1 cellular context compared by ENCODE assay signal in the genomic region with DNA sequence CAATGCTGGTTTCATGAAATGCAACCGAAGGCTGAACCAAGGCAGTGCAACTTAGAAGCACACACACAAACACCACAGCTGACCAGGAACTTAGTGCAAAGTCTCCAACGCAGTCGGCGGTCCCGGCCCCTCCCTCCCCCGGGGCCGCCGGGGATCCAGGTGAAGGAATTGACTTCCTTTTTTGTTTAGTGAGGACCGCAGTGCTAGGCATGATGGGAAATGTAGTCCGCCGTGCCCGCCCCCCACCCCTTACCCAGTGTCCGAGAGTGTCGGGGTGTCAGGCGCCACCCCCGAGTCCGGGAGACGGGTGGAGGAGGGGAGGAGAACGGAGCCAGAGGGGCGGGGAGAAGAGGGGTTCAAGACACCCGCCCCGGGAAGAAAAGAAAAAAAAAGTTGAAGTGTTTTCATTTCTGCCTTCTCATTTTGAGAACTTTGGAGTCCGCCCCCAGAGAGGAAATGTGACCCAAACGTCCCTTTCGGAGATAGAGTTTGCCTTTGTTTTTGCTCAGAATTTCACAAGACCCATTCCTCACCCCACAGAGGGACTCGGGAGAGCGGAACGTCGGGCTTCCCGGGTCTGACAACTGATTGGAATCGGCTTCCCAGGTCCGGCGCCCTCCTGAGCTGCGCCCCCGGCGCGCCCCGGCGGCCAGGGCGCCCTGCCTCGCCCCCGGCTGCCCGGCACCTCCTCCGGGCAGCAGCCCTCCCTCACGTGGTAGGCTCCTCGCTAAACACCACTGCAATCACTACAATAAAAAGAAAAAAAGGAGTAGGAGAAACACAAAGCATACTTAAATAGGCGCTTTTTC.
TF ChIP-seq lines count a peak whose summit lies in the region.

No MANE protein-coding gene starts in this region.

TF ChIP-seq in GM12878, 131 proteins besides CTCF, POLR2A, EP300 and RAD21 (continued from another document):
- TF ChIP-seq, protein P1, sequence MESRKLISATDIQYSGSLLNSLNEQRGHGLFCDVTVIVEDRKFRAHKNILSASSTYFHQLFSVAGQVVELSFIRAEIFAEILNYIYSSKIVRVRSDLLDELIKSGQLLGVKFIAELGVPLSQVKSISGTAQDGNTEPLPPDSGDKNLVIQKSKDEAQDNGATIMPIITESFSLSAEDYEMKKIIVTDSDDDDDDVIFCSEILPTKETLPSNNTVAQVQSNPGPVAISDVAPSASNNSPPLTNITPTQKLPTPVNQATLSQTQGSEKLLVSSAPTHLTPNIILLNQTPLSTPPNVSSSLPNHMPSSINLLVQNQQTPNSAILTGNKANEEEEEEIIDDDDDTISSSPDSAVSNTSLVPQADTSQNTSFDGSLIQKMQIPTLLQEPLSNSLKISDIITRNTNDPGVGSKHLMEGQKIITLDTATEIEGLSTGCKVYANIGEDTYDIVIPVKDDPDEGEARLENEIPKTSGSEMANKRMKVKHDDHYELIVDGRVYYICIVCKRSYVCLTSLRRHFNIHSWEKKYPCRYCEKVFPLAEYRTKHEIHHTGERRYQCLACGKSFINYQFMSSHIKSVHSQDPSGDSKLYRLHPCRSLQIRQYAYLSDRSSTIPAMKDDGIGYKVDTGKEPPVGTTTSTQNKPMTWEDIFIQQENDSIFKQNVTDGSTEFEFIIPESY (IDR thresholded peaks at IDR 0.05) = no peak
- TF ChIP-seq, protein P2, sequence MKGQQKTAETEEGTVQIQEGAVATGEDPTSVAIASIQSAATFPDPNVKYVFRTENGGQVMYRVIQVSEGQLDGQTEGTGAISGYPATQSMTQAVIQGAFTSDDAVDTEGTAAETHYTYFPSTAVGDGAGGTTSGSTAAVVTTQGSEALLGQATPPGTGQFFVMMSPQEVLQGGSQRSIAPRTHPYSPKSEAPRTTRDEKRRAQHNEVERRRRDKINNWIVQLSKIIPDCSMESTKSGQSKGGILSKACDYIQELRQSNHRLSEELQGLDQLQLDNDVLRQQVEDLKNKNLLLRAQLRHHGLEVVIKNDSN (IDR thresholded peaks at IDR 0.05; ENCODE audit: borderline replicate concordance, extremely low read length, insufficient read depth, low read depth, low read length) = no peak
- no peak for TF ChIP-seq EZH2 (IDR thresholded peaks at IDR 0.05; ENCODE audit: borderline replicate concordance, control insufficient read depth, low read depth, low read length)
- peak; percentile 79; the same call in 1 of the 2 replicates for TF ChIP-seq SPI1 (IDR thresholded peaks at IDR 0.05; ENCODE audit: borderline replicate concordance, insufficient read depth, low read depth, low read length)
- TF ChIP-seq, protein P3, sequence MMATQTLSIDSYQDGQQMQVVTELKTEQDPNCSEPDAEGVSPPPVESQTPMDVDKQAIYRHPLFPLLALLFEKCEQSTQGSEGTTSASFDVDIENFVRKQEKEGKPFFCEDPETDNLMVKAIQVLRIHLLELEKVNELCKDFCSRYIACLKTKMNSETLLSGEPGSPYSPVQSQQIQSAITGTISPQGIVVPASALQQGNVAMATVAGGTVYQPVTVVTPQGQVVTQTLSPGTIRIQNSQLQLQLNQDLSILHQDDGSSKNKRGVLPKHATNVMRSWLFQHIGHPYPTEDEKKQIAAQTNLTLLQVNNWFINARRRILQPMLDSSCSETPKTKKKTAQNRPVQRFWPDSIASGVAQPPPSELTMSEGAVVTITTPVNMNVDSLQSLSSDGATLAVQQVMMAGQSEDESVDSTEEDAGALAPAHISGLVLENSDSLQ (IDR thresholded peaks at IDR 0.05) = no peak
- TF ChIP-seq PAX5 (IDR thresholded peaks at IDR 0.05; ENCODE audit: borderline replicate concordance, low read depth, low read length) = no peak
- TF ChIP-seq MYB (IDR thresholded peaks at IDR 0.05; ENCODE audit: borderline replicate concordance, low read depth, low read length) = no peak
- peak; percentile 81 for TF ChIP-seq HCFC1 (IDR thresholded peaks at IDR 0.05; ENCODE audit: low read length)
- TF ChIP-seq IRF4 (IDR thresholded peaks at IDR 0.05; ENCODE audit: low read depth, low read length) = 0 out of 2 replicates have a peak, but pooled peaks have one; percentile 31
- TF ChIP-seq RB1 (IDR thresholded peaks at IDR 0.05; ENCODE audit: borderline replicate concordance) = 0 out of 2 replicates have a peak, but pooled peaks have one; percentile 10
- TF ChIP-seq GATAD2B (conservative IDR thresholded peaks at IDR 0.05; ENCODE audit: low read depth) = peak; percentile 27; the same call in 1 of the 2 replicates
- peak; percentile 57; the same call in 1 of the 2 replicates for TF ChIP-seq SIN3A (IDR thresholded peaks at IDR 0.05; ENCODE audit: low read depth, low read length)
- no peak for TF ChIP-seq POLR2AphosphoS5 (IDR thresholded peaks at IDR 0.05; ENCODE audit: low read length)
- TF ChIP-seq, protein P4, sequence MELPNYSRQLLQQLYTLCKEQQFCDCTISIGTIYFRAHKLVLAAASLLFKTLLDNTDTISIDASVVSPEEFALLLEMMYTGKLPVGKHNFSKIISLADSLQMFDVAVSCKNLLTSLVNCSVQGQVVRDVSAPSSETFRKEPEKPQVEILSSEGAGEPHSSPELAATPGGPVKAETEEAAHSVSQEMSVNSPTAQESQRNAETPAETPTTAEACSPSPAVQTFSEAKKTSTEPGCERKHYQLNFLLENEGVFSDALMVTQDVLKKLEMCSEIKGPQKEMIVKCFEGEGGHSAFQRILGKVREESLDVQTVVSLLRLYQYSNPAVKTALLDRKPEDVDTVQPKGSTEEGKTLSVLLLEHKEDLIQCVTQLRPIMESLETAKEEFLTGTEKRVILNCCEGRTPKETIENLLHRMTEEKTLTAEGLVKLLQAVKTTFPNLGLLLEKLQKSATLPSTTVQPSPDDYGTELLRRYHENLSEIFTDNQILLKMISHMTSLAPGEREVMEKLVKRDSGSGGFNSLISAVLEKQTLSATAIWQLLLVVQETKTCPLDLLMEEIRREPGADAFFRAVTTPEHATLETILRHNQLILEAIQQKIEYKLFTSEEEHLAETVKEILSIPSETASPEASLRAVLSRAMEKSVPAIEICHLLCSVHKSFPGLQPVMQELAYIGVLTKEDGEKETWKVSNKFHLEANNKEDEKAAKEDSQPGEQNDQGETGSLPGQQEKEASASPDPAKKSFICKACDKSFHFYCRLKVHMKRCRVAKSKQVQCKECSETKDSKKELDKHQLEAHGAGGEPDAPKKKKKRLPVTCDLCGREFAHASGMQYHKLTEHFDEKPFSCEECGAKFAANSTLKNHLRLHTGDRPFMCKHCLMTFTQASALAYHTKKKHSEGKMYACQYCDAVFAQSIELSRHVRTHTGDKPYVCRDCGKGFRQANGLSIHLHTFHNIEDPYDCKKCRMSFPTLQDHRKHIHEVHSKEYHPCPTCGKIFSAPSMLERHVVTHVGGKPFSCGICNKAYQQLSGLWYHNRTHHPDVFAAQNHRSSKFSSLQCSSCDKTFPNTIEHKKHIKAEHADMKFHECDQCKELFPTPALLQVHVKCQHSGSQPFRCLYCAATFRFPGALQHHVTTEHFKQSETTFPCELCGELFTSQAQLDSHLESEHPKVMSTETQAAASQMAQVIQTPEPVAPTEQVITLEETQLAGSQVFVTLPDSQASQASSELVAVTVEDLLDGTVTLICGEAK (IDR thresholded peaks at IDR 0.05; ENCODE audit: borderline replicate concordance) = peak; percentile 45; the same call in 1 of the 2 replicates
- 0 out of 2 replicates have a peak, but pooled peaks have one; percentile 13 for TF ChIP-seq SREBF1 (IDR thresholded peaks at IDR 0.05; ENCODE audit: low read length)
- TF ChIP-seq IKZF1 (conservative IDR thresholded peaks at IDR 0.05) = peak; percentile 80
- TF ChIP-seq RUNX3 (IDR thresholded peaks at IDR 0.05; ENCODE audit: low read length) = peak; percentile 54
- TF ChIP-seq, protein P5, sequence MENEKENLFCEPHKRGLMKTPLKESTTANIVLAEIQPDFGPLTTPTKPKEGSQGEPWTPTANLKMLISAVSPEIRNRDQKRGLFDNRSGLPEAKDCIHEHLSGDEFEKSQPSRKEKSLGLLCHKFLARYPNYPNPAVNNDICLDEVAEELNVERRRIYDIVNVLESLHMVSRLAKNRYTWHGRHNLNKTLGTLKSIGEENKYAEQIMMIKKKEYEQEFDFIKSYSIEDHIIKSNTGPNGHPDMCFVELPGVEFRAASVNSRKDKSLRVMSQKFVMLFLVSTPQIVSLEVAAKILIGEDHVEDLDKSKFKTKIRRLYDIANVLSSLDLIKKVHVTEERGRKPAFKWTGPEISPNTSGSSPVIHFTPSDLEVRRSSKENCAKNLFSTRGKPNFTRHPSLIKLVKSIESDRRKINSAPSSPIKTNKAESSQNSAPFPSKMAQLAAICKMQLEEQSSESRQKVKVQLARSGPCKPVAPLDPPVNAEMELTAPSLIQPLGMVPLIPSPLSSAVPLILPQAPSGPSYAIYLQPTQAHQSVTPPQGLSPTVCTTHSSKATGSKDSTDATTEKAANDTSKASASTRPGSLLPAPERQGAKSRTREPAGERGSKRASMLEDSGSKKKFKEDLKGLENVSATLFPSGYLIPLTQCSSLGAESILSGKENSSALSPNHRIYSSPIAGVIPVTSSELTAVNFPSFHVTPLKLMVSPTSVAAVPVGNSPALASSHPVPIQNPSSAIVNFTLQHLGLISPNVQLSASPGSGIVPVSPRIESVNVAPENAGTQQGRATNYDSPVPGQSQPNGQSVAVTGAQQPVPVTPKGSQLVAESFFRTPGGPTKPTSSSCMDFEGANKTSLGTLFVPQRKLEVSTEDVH (IDR thresholded peaks at IDR 0.05; ENCODE audit: low read depth, partially characterized antibody) = no peak
- TF ChIP-seq RAD51 (IDR thresholded peaks at IDR 0.05) = no peak
- TF ChIP-seq NBN (IDR thresholded peaks at IDR 0.05) = peak; percentile 39; the same call in 1 of the 2 replicates
- TF ChIP-seq YY1 (IDR thresholded peaks at IDR 0.05; ENCODE audit: low read depth, low read length) = peak; percentile 60
- TF ChIP-seq, protein P6, sequence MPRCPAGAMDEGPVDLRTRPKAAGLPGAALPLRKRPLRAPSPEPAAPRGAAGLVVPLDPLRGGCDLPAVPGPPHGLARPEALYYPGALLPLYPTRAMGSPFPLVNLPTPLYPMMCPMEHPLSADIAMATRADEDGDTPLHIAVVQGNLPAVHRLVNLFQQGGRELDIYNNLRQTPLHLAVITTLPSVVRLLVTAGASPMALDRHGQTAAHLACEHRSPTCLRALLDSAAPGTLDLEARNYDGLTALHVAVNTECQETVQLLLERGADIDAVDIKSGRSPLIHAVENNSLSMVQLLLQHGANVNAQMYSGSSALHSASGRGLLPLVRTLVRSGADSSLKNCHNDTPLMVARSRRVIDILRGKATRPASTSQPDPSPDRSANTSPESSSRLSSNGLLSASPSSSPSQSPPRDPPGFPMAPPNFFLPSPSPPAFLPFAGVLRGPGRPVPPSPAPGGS (IDR thresholded peaks at IDR 0.05; ENCODE audit: borderline replicate concordance, insufficient read depth, low read depth, low read length, poor library complexity, severe bottlenecking) = no peak
- peak; percentile 89 for TF ChIP-seq ZNF384 (IDR thresholded peaks at IDR 0.05; ENCODE audit: borderline replicate concordance, low read depth, low read length)
- peak; percentile 27; the same call in 1 of the 2 replicates for TF ChIP-seq DPF2 (IDR thresholded peaks at IDR 0.05)
- 0 out of 2 replicates have a peak, but pooled peaks have one; percentile 28 for TF ChIP-seq SMARCA5 (IDR thresholded peaks at IDR 0.05)
- peak; percentile 41; the same call in 1 of the 2 replicates for TF ChIP-seq MTA2 (IDR thresholded peaks at IDR 0.05; ENCODE audit: low read depth)
- peak; percentile 13 for TF ChIP-seq MEF2B (IDR thresholded peaks at IDR 0.05; ENCODE audit: partially characterized antibody, poor library complexity, severe bottlenecking)
- TF ChIP-seq, protein P7, sequence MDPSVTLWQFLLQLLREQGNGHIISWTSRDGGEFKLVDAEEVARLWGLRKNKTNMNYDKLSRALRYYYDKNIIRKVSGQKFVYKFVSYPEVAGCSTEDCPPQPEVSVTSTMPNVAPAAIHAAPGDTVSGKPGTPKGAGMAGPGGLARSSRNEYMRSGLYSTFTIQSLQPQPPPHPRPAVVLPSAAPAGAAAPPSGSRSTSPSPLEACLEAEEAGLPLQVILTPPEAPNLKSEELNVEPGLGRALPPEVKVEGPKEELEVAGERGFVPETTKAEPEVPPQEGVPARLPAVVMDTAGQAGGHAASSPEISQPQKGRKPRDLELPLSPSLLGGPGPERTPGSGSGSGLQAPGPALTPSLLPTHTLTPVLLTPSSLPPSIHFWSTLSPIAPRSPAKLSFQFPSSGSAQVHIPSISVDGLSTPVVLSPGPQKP (IDR thresholded peaks at IDR 0.05; ENCODE audit: low read depth, low read length) = 0 out of 2 replicates have a peak, but pooled peaks have one; percentile 32
- TF ChIP-seq, protein P8, sequence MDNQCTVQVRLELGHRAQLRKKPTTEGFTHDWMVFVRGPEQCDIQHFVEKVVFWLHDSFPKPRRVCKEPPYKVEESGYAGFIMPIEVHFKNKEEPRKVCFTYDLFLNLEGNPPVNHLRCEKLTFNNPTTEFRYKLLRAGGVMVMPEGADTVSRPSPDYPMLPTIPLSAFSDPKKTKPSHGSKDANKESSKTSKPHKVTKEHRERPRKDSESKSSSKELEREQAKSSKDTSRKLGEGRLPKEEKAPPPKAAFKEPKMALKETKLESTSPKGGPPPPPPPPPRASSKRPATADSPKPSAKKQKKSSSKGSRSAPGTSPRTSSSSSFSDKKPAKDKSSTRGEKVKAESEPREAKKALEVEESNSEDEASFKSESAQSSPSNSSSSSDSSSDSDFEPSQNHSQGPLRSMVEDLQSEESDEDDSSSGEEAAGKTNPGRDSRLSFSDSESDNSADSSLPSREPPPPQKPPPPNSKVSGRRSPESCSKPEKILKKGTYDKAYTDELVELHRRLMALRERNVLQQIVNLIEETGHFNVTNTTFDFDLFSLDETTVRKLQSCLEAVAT (IDR thresholded peaks at IDR 0.05) = peak; percentile 82
